ENCODE assay signal across 27 cellular contexts in genomic region chr3:125157183-125157582, GRCh38.
"Had no signal": no experiment of that assay in that cellular context is flagged by ENCODE, and none has a peak within 500 bp of the region (broad histone marks: within the 10 kb centered on the region; RNA-seq: fewer than 3 reads in every experiment).

No MANE protein-coding gene starts in this region.

- ATAC-seq: gastrocnemius medialis; left ventricle myocardium superior; lower lobe of right lung; mucosa of descending colon; natural killer cell treated with Interleukin-12 subunit alpha and Interleukin-12 subunit beta and Interleukin-15 and Interleukin-18, amount 100 ng/mL, for 72 hours; sciatic nerve; stimulated activated naive CD8-positive, alpha-beta T cell treated with anti-CD3 and anti-CD28 coated beads, Interleukin-15, amount 100 ng/mL, for 72 hours; upper lobe of right lung had no signal

- H3K4me3 Mint-ChIP-seq: mesothelial cell of epicardium; natural killer cell treated with Interleukin-12 subunit alpha and Interleukin-12 subunit beta and Interleukin-15 and Interleukin-18, amount 100 ng/mL, for 72 hours; neural crest cell; stimulated activated naive CD8-positive, alpha-beta T cell treated with anti-CD3 and anti-CD28 coated beads, Interleukin-15, amount 100 ng/mL, for 72 hours had no signal

- H3K27ac Mint-ChIP-seq: mesothelial cell of epicardium; natural killer cell treated with Interleukin-12 subunit alpha and Interleukin-12 subunit beta and Interleukin-15 and Interleukin-18, amount 100 ng/mL, for 72 hours; progenitor cell of endocrine pancreas had no signal

- H3K9me3 ChIP-seq: esophagus squamous epithelium, gastrocnemius medialis, lower lobe of right lung, mucosa of descending colon, neutrophil, right atrium auricular region, suprapubic skin, transverse colon, upper lobe of right lung, uterus had no signal

- H3K36me3 Mint-ChIP-seq: mesothelial cell of epicardium; naive B cell; natural killer cell treated with Interleukin-12 subunit alpha and Interleukin-12 subunit beta and Interleukin-15 and Interleukin-18, amount 100 ng/mL, for 72 hours had no signal

- H3K27ac ChIP-seq: gastrocnemius medialis, lower lobe of right lung, neutrophil, parathyroid adenoma, right atrium auricular region, suprapubic skin, transverse colon, upper lobe of right lung, uterus had no signal

- H3K4me3 ChIP-seq: esophagus squamous epithelium, gastrocnemius medialis, lower lobe of right lung, mucosa of descending colon, right atrium auricular region, smooth muscle cell, suprapubic skin, transverse colon, upper lobe of right lung, uterus had no signal

- H3K9me3 Mint-ChIP-seq: mesothelial cell of epicardium; naive B cell; natural killer cell treated with Interleukin-12 subunit alpha and Interleukin-12 subunit beta and Interleukin-15 and Interleukin-18, amount 100 ng/mL, for 72 hours; stimulated activated naive CD8-positive, alpha-beta T cell treated with anti-CD3 and anti-CD28 coated beads, Interleukin-15, amount 100 ng/mL, for 72 hours had no signal

- H3K4me1 ChIP-seq: gastrocnemius medialis, uterus had no signal

- H3K27me3 Mint-ChIP-seq: progenitor cell of endocrine pancreas had no signal

- H3K27me3 ChIP-seq: esophagus squamous epithelium, gastrocnemius medialis, right atrium auricular region, suprapubic skin, transverse colon, upper lobe of right lung, uterus had no signal

- H3K36me3 ChIP-seq: esophagus squamous epithelium, gastrocnemius medialis, lower lobe of right lung, neutrophil, right atrium auricular region, suprapubic skin, transverse colon, upper lobe of right lung, uterus had no signal

- DNase-seq: effector memory CD4-positive, alpha-beta T cell; erythroblast; esophagus squamous epithelium; gastrocnemius medialis; left ventricle myocardium superior; lower lobe of right lung; mucosa of descending colon; naive B cell; stimulated activated CD4-positive, alpha-beta T cell treated with anti-CD3 and anti-CD28 coated beads, Interleukin-12 subunit alpha, Interleukin-12 subunit beta, amount 100 ng/mL, for 4 hours; stimulated activated CD4-positive, alpha-beta T cell treated with anti-CD3 and anti-CD28 coated beads, Interleukin-1b, Interleukin-23, amount 100 ng/mL, for 48 hours; stimulated activated CD4-positive, alpha-beta T cell treated with anti-CD3 and anti-CD28 coated beads, Interleukin-4, amount 100 ng/mL, for 1 hour; stimulated activated CD8-positive, alpha-beta memory T cell treated with anti-CD3 and anti-CD28 coated beads, Interleukin-4, amount 100 ng/mL, for 48 hours; stimulated activated naive CD4-positive, alpha-beta T cell; stimulated activated naive CD8-positive, alpha-beta T cell treated with anti-CD3 and anti-CD28 coated beads, Interleukin-15, amount 100 ng/mL, for 72 hours; transverse colon; upper lobe of right lung; uterus had no signal
